ENCODE assay signal across 16 cellular contexts in genomic region chr6:63353282-63353630, GRCh38. TPM values are rescaled to one million over a fixed set of nuclear protein-coding genes. Genes with fewer than 3 reads are reported as not detected.
DNase-seq lines count a peak whose midpoint lies in the region; ATAC-seq, FAIRE-seq and TF ChIP-seq lines count a peak whose summit lies in the region.
"Had no signal": no experiment of that assay in that cellular context is flagged by ENCODE, and none has a peak within 500 bp of the region (broad histone marks: within the 10 kb centered on the region; RNA-seq: fewer than 3 reads in every experiment).

No MANE protein-coding gene starts in this region.

- FAIRE-seq in D721Med (lab: Jason Lieb, UNC): no peak

- TF ChIP-seq CTCF in RWPE1 (conservative IDR thresholded peaks at IDR 0.05; ENCODE audit: low read depth) (peak; percentile 46), D721Med (IDR thresholded peaks at IDR 0.05; ENCODE audit: insufficient read depth, missing control alignments) (no peak)

- CTCF ChIA-PET in RWPE1 (lab: Yijun Ruan, JAX): interaction anchor here (0.6 to 2.2 kb wide), 14 partner anchors 143 to 795 kb away, joined by 3 to 14 read pairs (median 4); no protein-coding TSS in a partner anchor

- ATAC-seq in HG02884 (IDR thresholded peaks at IDR 0.05; ENCODE audit: unreplicated experiment): peak; percentile 4
- ATAC-seq in GM19452 (IDR thresholded peaks at IDR 0.05; ENCODE audit: unreplicated experiment): no peak
- ATAC-seq in HG03108 (IDR thresholded peaks at IDR 0.05; ENCODE audit: unreplicated experiment): no peak
- ATAC-seq: activated T-helper 17 cell treated with anti-CD3 and anti-CD28 coated beads, Interleukin-2, amount 50 U/mL, for 72 hours had no signal

- H3K36me3 ChIP-seq in BLaER1 treated with 17β-estradiol and CSF1 and Interleukin-3, amounts not matched to agents 10 nM and 100 nM: no peaks in the 10 kb centered on the region
- H3K36me3 ChIP-seq: ascending aorta, suprapubic skin had no signal

- no peaks in the 10 kb centered on the region for H3K27me3 ChIP-seq in BLaER1 treated with 17β-estradiol and CSF1 and Interleukin-3, amounts not matched to agents 10 nM and 100 nM
- no peaks in the 10 kb centered on the region for H3K27me3 ChIP-seq in mononuclear cell (ENCODE audit: insufficient read depth, low read length)
- H3K27me3 ChIP-seq: ascending aorta, suprapubic skin had no signal

- peak overlapping the region; percentile 71 to 97 (median 82) for H3K4me2 ChIP-seq in BLaER1 treated with 17β-estradiol and CSF1 and Interleukin-3, amounts not matched to agents 10 nM and 100 nM

- POLR2A ChIA-PET in RWPE1 (lab: Yijun Ruan, JAX; ENCODE audit: low non-redundant PET): no interaction called here

- H4K20me1 ChIP-seq in BLaER1 treated with 17β-estradiol and CSF1 and Interleukin-3, amounts not matched to agents 10 nM and 100 nM: no peaks in the 10 kb centered on the region

- H3K4me1 ChIP-seq in BLaER1 treated with 17β-estradiol and CSF1 and Interleukin-3, amounts not matched to agents 10 nM and 100 nM: peaks cover 18 to 58% (median 44%) of the 10 kb centered on the region in 10 experiments
- H3K4me1 ChIP-seq in mononuclear cell (ENCODE audit: insufficient read depth, low read length): peaks cover 27% of the 10 kb centered on the region
- H3K4me1 ChIP-seq: ascending aorta, suprapubic skin had no signal

- peak overlapping the region; percentile 67 to 95 (median 87); a peak in 21 of 22 replicates for H3K27ac ChIP-seq in BLaER1 treated with 17β-estradiol and CSF1 and Interleukin-3, amounts not matched to agents 10 nM and 100 nM
- no peak overlapping the region for H3K27ac ChIP-seq in RWPE1
- H3K27ac ChIP-seq: ascending aorta, suprapubic skin had no signal

- peak overlapping the region; percentile 63 to 85 (median 74); a peak in 21 of 22 replicates for H3K9ac ChIP-seq in BLaER1 treated with 17β-estradiol and CSF1 and Interleukin-3, amounts not matched to agents 10 nM and 100 nM

- H3K4me3 ChIP-seq in BLaER1 treated with 17β-estradiol and CSF1 and Interleukin-3, amounts not matched to agents 10 nM and 100 nM: peak overlapping the region in 7 of 10 experiments; percentile 1 to 54 (median 22); a peak in 9 of 20 replicates
- peak overlapping the region; percentile 7 for H3K4me3 ChIP-seq in mononuclear cell (ENCODE audit: low read length)
- H3K4me3 ChIP-seq: ascending aorta, suprapubic skin had no signal

- DNase-seq in RWPE1 (ENCODE audit: low spot score): no peak
- DNase-seq in CD1c-positive myeloid dendritic cell (ENCODE audit: extremely low spot score): no peak
- no peak for DNase-seq in D721Med (ENCODE audit: insufficient read length, low spot score)
- DNase-seq: activated CD4-positive, alpha-beta T cell treated with anti-CD3 and anti-CD28 coated beads, Interleukin-2, amount 50 U/mL, for 1 hour; DMS79 treated with DMSO at 0.1 percent for 48 hours; NCI-H187; posterior cingulate gyrus had no signal

- no peaks in the 10 kb centered on the region for H3K9me3 ChIP-seq in BLaER1 treated with 17β-estradiol and CSF1 and Interleukin-3, amounts not matched to agents 10 nM and 100 nM (replicated peaks in 1 of 11)
- no peaks in the 10 kb centered on the region for H3K9me3 ChIP-seq in mononuclear cell (ENCODE audit: low read depth, low read length)
- H3K9me3 ChIP-seq: ascending aorta, suprapubic skin had no signal

RNA-seq across cellular contexts. Expression of gene LGSN, which starts 33.5 kb away (rescaled TPM):
- total RNA-seq in mononuclear cell: not detected
- total RNA-seq: ascending aorta, dermis microvascular lymphatic vessel endothelial cell had no signal
